ENCODE assay signal across 21 cellular contexts in genomic region chr7:151777511-151777880, GRCh38.
"Had no signal": no experiment of that assay in that cellular context is flagged by ENCODE, and none has a peak within 500 bp of the region (broad histone marks: within the 10 kb centered on the region; RNA-seq: fewer than 3 reads in every experiment).

No MANE protein-coding gene starts in this region.

- ATAC-seq: left ventricle myocardium superior; lower lobe of right lung; naive thymus-derived CD8-positive, alpha-beta T cell; stimulated activated naive B cell treated with anti-CD40 and anti-IgM and Interleukin-4, amounts not matched to agents 10 μg/mL and 1 μg/mL and 100 μg/mL, for 72 hours had no signal

- H3K9me3 ChIP-seq: lower lobe of right lung, psoas muscle, spleen, thoracic aorta, tibial nerve, upper lobe of left lung had no signal

- DNase-seq: cortex of kidney; hypothalamus; immature natural killer cell; islet precursor cell; kidney glomerular epithelial cell; left ventricle myocardium superior; lower lobe of right lung; naive thymus-derived CD8-positive, alpha-beta T cell; nephron progenitor cell; nucleus accumbens; stimulated activated CD4-positive, alpha-beta T cell treated with anti-CD3 and anti-CD28 coated beads, Interleukin-4, amount 100 ng/mL, for 4 hours; stimulated activated naive B cell treated with anti-CD40 and anti-IgM and Interleukin-4, amounts not matched to agents 10 μg/mL and 1 μg/mL and 100 μg/mL, for 72 hours had no signal

- H3K4me3 Mint-ChIP-seq: immature natural killer cell; naive thymus-derived CD8-positive, alpha-beta T cell; nephron progenitor cell; stimulated activated naive B cell treated with anti-CD40 and anti-IgM and Interleukin-4, amounts not matched to agents 10 μg/mL and 1 μg/mL and 100 μg/mL, for 72 hours; stimulated activated naive CD8-positive, alpha-beta T cell treated with anti-CD3 and anti-CD28 coated beads, Interleukin-15, Interleukin-2, amounts not matched to agents 100 ng/mL and 50 ng/mL, for 24 hours had no signal

- H3K27me3 ChIP-seq: spleen, tibial nerve, upper lobe of left lung had no signal

- H3K27ac Mint-ChIP-seq: nephron progenitor cell; stimulated activated naive B cell treated with anti-CD40 and anti-IgM and Interleukin-4, amounts not matched to agents 10 μg/mL and 1 μg/mL and 100 μg/mL, for 72 hours; stimulated activated naive CD8-positive, alpha-beta T cell treated with anti-CD3 and anti-CD28 coated beads, Interleukin-15, Interleukin-2, amounts not matched to agents 100 ng/mL and 50 ng/mL, for 24 hours had no signal

- H3K27me3 Mint-ChIP-seq: naive thymus-derived CD8-positive, alpha-beta T cell; stimulated activated naive B cell treated with anti-CD40 and anti-IgM and Interleukin-4, amounts not matched to agents 10 μg/mL and 1 μg/mL and 100 μg/mL, for 72 hours; stimulated activated naive CD8-positive, alpha-beta T cell treated with anti-CD3 and anti-CD28 coated beads, Interleukin-15, Interleukin-2, amounts not matched to agents 100 ng/mL and 50 ng/mL, for 24 hours had no signal

- FAIRE-seq: frontal cortex, urothelium cell line had no signal

- H3K4me3 ChIP-seq: lower lobe of right lung, psoas muscle, skin epidermis, spleen, thoracic aorta, tibial nerve, upper lobe of left lung had no signal

- H3K9me3 Mint-ChIP-seq: immature natural killer cell; naive thymus-derived CD8-positive, alpha-beta T cell; stimulated activated naive B cell treated with anti-CD40 and anti-IgM and Interleukin-4, amounts not matched to agents 10 μg/mL and 1 μg/mL and 100 μg/mL, for 72 hours; stimulated activated naive CD8-positive, alpha-beta T cell treated with anti-CD3 and anti-CD28 coated beads, Interleukin-15, Interleukin-2, amounts not matched to agents 100 ng/mL and 50 ng/mL, for 24 hours had no signal

- H3K27ac ChIP-seq: lower lobe of right lung, psoas muscle, skin epidermis, spleen, thoracic aorta, tibial nerve, upper lobe of left lung had no signal
